In genomic region chr20:57408131-57408530, GRCh38 we compare ENCODE assay signal across 21 cellular contexts. TPM values are rescaled to one million over a fixed set of nuclear protein-coding genes. Genes with fewer than 3 reads are reported as not detected.
DNase-seq lines count a peak whose midpoint lies in the region; ATAC-seq and TF ChIP-seq lines count a peak whose summit lies in the region.
"Had no signal": no experiment of that assay in that cellular context is flagged by ENCODE, and none has a peak within 500 bp of the region (broad histone marks: within the 10 kb centered on the region; RNA-seq: fewer than 3 reads in every experiment).

No MANE protein-coding gene starts in this region.

- H3K4me3 ChIP-seq in gastroesophageal sphincter (no peak overlapping the region), suprapubic skin (no peak overlapping the region)
- H3K4me3 ChIP-seq: upper lobe of left lung had no signal

- H3K36me3 ChIP-seq in gastroesophageal sphincter (peaks cover 0 to 70% of the 10 kb centered on the region in 2 donors), suprapubic skin (peaks cover 53% of the 10 kb centered on the region)

- no peaks in the 10 kb centered on the region for H3K27me3 Mint-ChIP-seq in stimulated activated naive B cell treated with anti-CD40 and anti-IgM and Interleukin-4, amounts not matched to agents 10 μg/mL and 1 μg/mL and 100 μg/mL, for 72 hours

- H3K9me3 ChIP-seq in gastroesophageal sphincter (no peaks in the 10 kb centered on the region), suprapubic skin (no peaks in the 10 kb centered on the region)
- H3K9me3 ChIP-seq: upper lobe of left lung had no signal

- no peaks in the 10 kb centered on the region for H3K9me3 Mint-ChIP-seq in stimulated activated naive B cell treated with anti-CD40 and anti-IgM and Interleukin-4, amounts not matched to agents 10 μg/mL and 1 μg/mL and 100 μg/mL, for 72 hours

- ATAC-seq in gastroesophageal sphincter (peak; percentile 16), GM18520 (IDR thresholded peaks at IDR 0.05; ENCODE audit: unreplicated experiment) (no peak)
- no peak for ATAC-seq in stimulated activated naive B cell treated with anti-CD40 and anti-IgM and Interleukin-4, amounts not matched to agents 10 μg/mL and 1 μg/mL and 100 μg/mL, for 72 hours (replicated peaks)

- TF ChIP-seq CTCF in gastroesophageal sphincter (IDR thresholded peaks at IDR 0.05) = no peak
- no peak for TF ChIP-seq CTCF in suprapubic skin (IDR thresholded peaks at IDR 0.05)

- TF ChIP-seq POLR2A in gastroesophageal sphincter (IDR thresholded peaks at IDR 0.05) = no peak
- TF ChIP-seq POLR2A in suprapubic skin (IDR thresholded peaks at IDR 0.05) = no peak

- H3K4me1 ChIP-seq in gastroesophageal sphincter = peaks cover 0 to 94% (median 27%) of the 10 kb centered on the region in 3 donors
- H3K4me1 ChIP-seq in suprapubic skin = no peaks in the 10 kb centered on the region
- H3K4me1 ChIP-seq: upper lobe of left lung had no signal

- H3K4me1 Mint-ChIP-seq in stimulated activated naive B cell treated with anti-CD40 and anti-IgM and Interleukin-4, amounts not matched to agents 10 μg/mL and 1 μg/mL and 100 μg/mL, for 72 hours = peaks cover 29 to 59% of the 10 kb centered on the region in 2 donors

- DNase-seq in NCI-H1417 (lab: John Stamatoyannopoulos, UW) = peak; percentile 11 to 74 (median 39)
- no peak for DNase-seq in NCI-H1417 treated with DMSO at 0.1 percent for 48 hours (lab: John Stamatoyannopoulos, UW)
- peak; percentile 42 for DNase-seq in NCI-H510A treated with DMSO at 0.1 percent for 48 hours (lab: John Stamatoyannopoulos, UW)
- DNase-seq in stimulated activated naive B cell treated with anti-CD40 and anti-IgM and Interleukin-4, amounts not matched to agents 10 μg/mL and 1 μg/mL and 100 μg/mL, for 72 hours = no peak
- DNase-seq in caudate nucleus (lab: John Stamatoyannopoulos, UW) = no peak
- no peak for DNase-seq in suprapubic skin (ENCODE audit: low spot score in 2 of 2)
- DNase-seq: 8988T; activated CD4-positive, alpha-beta T cell treated with anti-CD3 and anti-CD28 coated beads for 1 hour; activated CD8-positive, alpha-beta memory T cell treated with anti-CD3 and anti-CD28 coated beads, Interleukin-2, amount 50 U/mL, for 4 hours; activated naive CD4-positive, alpha-beta T cell; C1 segment of cervical spinal cord; dermis blood vessel endothelial cell; DMS79 treated with DMSO at 0.1 percent for 48 hours; HCEC 1CT; head of caudate nucleus; mesendoderm; NCI-H1048; SHP77 had no signal

- WGBS in gastroesophageal sphincter (ENCODE audit: low coverage in 1 of 2), 2 donors = 10 to 38% methylated on average over 2 to 9 of the region's 13 CpGs
- WGBS in suprapubic skin = 84% methylated on average over 13 of the region's 13 CpGs

- no peaks in the 10 kb centered on the region for H3K27me3 ChIP-seq in gastroesophageal sphincter
- H3K27me3 ChIP-seq in suprapubic skin = no peaks in the 10 kb centered on the region
- H3K27me3 ChIP-seq: upper lobe of left lung had no signal

- TF ChIP-seq EP300 in gastroesophageal sphincter (IDR thresholded peaks at IDR 0.05) = no peak
- TF ChIP-seq EP300 in suprapubic skin (IDR thresholded peaks at IDR 0.05) = no peak

- H3K4me3 Mint-ChIP-seq in stimulated activated naive B cell treated with anti-CD40 and anti-IgM and Interleukin-4, amounts not matched to agents 10 μg/mL and 1 μg/mL and 100 μg/mL, for 72 hours = no peak overlapping the region

- H3K27ac ChIP-seq in gastroesophageal sphincter (peak overlapping the region; percentile 54 to 95 (median 90)), caudate nucleus (ENCODE audit: low read depth, low read length) (no peak overlapping the region), suprapubic skin (no peak overlapping the region)
- H3K27ac ChIP-seq: upper lobe of left lung had no signal

- peak overlapping the region; percentile 56 for H3K27ac Mint-ChIP-seq in stimulated activated naive B cell treated with anti-CD40 and anti-IgM and Interleukin-4, amounts not matched to agents 10 μg/mL and 1 μg/mL and 100 μg/mL, for 72 hours

- peaks cover 42 to 49% of the 10 kb centered on the region in 2 donors for H3K36me3 Mint-ChIP-seq in stimulated activated naive B cell treated with anti-CD40 and anti-IgM and Interleukin-4, amounts not matched to agents 10 μg/mL and 1 μg/mL and 100 μg/mL, for 72 hours

RNA-seq across cellular contexts. Expression of gene RBM38, which starts 16.9 kb away (rescaled TPM):
- total RNA-seq in gastroesophageal sphincter (100 to 1,000 TPM in 2 of 4 donors, 10 to 100 TPM in 2; 50.9 to 190 (median 106) TPM), suprapubic skin (10 to 100 TPM in 3 of 4 donors, 1 to 10 TPM in 1; 8.7 to 16.7 (median 12.8) TPM)

RNA-seq across cellular contexts. Expression of gene RAE1, which starts 57.1 kb away (rescaled TPM):
- total RNA-seq in gastroesophageal sphincter = 10 to 100 TPM; 16.5 to 30.4 (median 25.1) TPM
- 10 to 100 TPM; 31.2 to 45.1 (median 37.2) TPM for total RNA-seq in suprapubic skin

Comparison
In these comparisons a context has a peak if more than half of its experiments do, and no peak if none do; other contexts are left out.
1. DNase-seq: peak in NCI-H1417 (3 of 3) and NCI-H510A treated with DMSO at 0.1 percent for 48 hours (single experiment); none in NCI-H1417 treated with DMSO at 0.1 percent for 48 hours (single experiment), stimulated activated naive B cell treated with anti-CD40 and anti-IgM and Interleukin-4, amounts not matched to agents 10 μg/mL and 1 μg/mL and 100 μg/mL, for 72 hours (single experiment), caudate nucleus (0 of 61) and suprapubic skin (0 of 2).
2. H3K27ac ChIP-seq: peak in gastroesophageal sphincter (4 of 4); none in caudate nucleus (single experiment) and suprapubic skin (single experiment).